8 cellular contexts compared by ENCODE assay signal in the genomic region with DNA sequence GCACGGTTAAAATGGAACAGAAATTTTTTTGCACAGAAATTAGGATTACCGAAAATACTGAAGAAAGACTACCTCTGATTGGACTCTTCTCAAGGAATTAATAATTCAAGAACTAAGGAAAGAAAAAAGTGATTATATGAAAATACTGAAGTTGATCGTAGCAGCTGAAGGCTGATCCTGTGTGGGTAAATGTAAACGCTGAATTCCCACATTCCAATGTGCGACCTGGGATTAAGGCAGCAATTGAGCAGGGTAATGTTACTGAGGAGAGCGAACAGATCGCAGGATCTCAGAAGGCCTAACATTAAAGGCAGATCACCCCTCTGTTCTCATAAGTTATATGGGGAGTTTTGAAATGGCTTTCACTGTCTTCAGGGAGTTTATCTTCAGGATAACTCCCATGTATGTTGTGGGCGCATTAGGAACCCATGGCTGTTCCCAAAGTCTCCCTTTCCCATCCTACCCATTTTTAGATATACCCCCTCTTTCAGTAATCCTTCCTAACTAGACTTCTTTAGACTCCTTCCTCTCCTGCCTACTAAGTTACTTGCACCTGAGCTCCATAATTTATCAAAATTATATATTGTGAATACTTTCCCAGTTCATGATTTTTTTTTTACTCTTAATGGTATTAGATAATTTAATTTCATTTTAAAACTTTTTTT. TPM values are rescaled to one million over a fixed set of nuclear protein-coding genes. Genes with fewer than 3 reads are reported as not detected.
DNase-seq lines count a peak whose midpoint lies in the region; ATAC-seq and TF ChIP-seq lines count a peak whose summit lies in the region.

No MANE protein-coding gene starts in this region.

- H3K9me3 Mint-ChIP-seq in neural progenitor cell: peaks cover 8% of the 10 kb centered on the region

- H3K27me3 ChIP-seq in DND-41 (ENCODE audit: insufficient read depth, low read length, poor library complexity) (no peaks in the 10 kb centered on the region), neural progenitor cell (no peaks in the 10 kb centered on the region)

- no peak for DNase-seq in DND-41
- no peak for DNase-seq in NB4 (ENCODE audit: low read depth)
- no peak for DNase-seq in coronary artery (ENCODE audit: low spot score)
- peak; percentile 52 for DNase-seq in neural progenitor cell (ENCODE audit: low spot score)
- no peak for DNase-seq in germinal center (ENCODE audit: low spot score)
- DNase-seq in NCI-H1105 (lab: John Stamatoyannopoulos, UW): no peak

- H3K4me1 ChIP-seq in DND-41 (ENCODE audit: insufficient read depth, low read length) (peaks cover 43% of the 10 kb centered on the region), neural progenitor cell (peaks cover 15% of the 10 kb centered on the region)

- no peak for ATAC-seq in DND-41 (ENCODE audit: insufficient read depth, low read depth)
- ATAC-seq in HG03342 (IDR thresholded peaks at IDR 0.05; ENCODE audit: unreplicated experiment): no peak
- no peak for ATAC-seq in HG02884 (IDR thresholded peaks at IDR 0.05; ENCODE audit: unreplicated experiment)

- peaks cover 17% of the 10 kb centered on the region for H3F3A ChIP-seq in neural progenitor cell (ENCODE audit: low read depth)

- H3K4me3 Mint-ChIP-seq in neural progenitor cell: peak overlapping the region; percentile 98

- H3K27ac ChIP-seq in DND-41 (ENCODE audit: low read length) (peak overlapping the region; percentile 96), coronary artery (no peak overlapping the region), neural progenitor cell (peak overlapping the region; percentile 92)

- peaks cover 31% of the 10 kb centered on the region for H3K36me3 Mint-ChIP-seq in neural progenitor cell

- H3K27ac Mint-ChIP-seq in neural progenitor cell: peak overlapping the region; percentile 94

- H3K4me3 ChIP-seq in DND-41 (ENCODE audit: low read depth in 1 of 2, low read length in 2 of 2): peak overlapping the region; percentile 85 to 97
- H3K4me3 ChIP-seq in NB4 (ENCODE audit: low read depth, low read length): peak overlapping the region; percentile 92
- peak overlapping the region; percentile 82 for H3K4me3 ChIP-seq in coronary artery
- peak overlapping the region; percentile 82 for H3K4me3 ChIP-seq in neural progenitor cell

- H3K9me3 ChIP-seq in DND-41 (ENCODE audit: insufficient read depth, low read length, severe bottlenecking) (no peaks in the 10 kb centered on the region), neural progenitor cell (ENCODE audit: low read depth) (peaks cover 5% of the 10 kb centered on the region)

- no peak for TF ChIP-seq POLR2A in NB4 (IDR thresholded peaks at IDR 0.05; ENCODE audit: extremely low read depth, insufficient read length)

- H3K4me2 ChIP-seq in DND-41 (ENCODE audit: insufficient read depth, low read length) (peak overlapping the region; percentile 77), neural progenitor cell (peak overlapping the region; percentile 91)

- H3K36me3 ChIP-seq in DND-41 (ENCODE audit: insufficient read depth, low read length): peaks cover 9% of the 10 kb centered on the region; the same call in 1 of the 2 replicates
- H3K36me3 ChIP-seq in neural progenitor cell: peaks cover 8% of the 10 kb centered on the region

- peak overlapping the region; percentile 94 for H3K9ac ChIP-seq in DND-41 (ENCODE audit: low read depth, low read length)
- H3K9ac ChIP-seq in neural progenitor cell: peak overlapping the region; percentile 79

- H4K20me1 ChIP-seq in DND-41 (ENCODE audit: insufficient read depth, low read length) (no peaks in the 10 kb centered on the region), neural progenitor cell (ENCODE audit: low read depth) (no peaks in the 10 kb centered on the region)

- TF ChIP-seq CTCF in DND-41 (IDR thresholded peaks at IDR 0.05; ENCODE audit: borderline replicate concordance, extremely low read depth, low read length, poor library complexity, severe bottlenecking) (no peak), NB4 (IDR thresholded peaks at IDR 0.05; ENCODE audit: low read depth, low read length) (no peak), coronary artery (IDR thresholded peaks at IDR 0.05) (no peak), neural progenitor cell (IDR thresholded peaks at IDR 0.05) (no peak)

- peaks cover 23% of the 10 kb centered on the region for H3K4me1 Mint-ChIP-seq in neural progenitor cell

- H2AFZ ChIP-seq in DND-41 (ENCODE audit: low read depth, low read length) (peak overlapping the region; percentile 100), neural progenitor cell (replicated peaks) (peak overlapping the region; percentile 80)

- no peaks in the 10 kb centered on the region for H3K27me3 Mint-ChIP-seq in neural progenitor cell (ENCODE audit: insufficient read depth, low read depth)

- H3K79me2 ChIP-seq in DND-41 (ENCODE audit: insufficient read depth, low read length) (peaks cover 50% of the 10 kb centered on the region), neural progenitor cell (ENCODE audit: low read depth) (peaks cover 43% of the 10 kb centered on the region)

RNA-seq across cellular contexts. Expression of a gene that starts 1.0 kb away (rescaled TPM):
- 60.4 and 69.3 TPM in 2 replicates for total RNA-seq in neural progenitor cell (ENCODE audit: low replicate concordance)

RNA-seq across cellular contexts. Expression of a gene that starts 28.2 kb away (rescaled TPM):
- total RNA-seq in neural progenitor cell (ENCODE audit: low replicate concordance): 3.5 and 11.7 TPM in 2 replicates

Comparison
In these comparisons a context has a peak if more than half of its experiments do, and no peak if none do; other contexts are left out.
1. H3K27ac ChIP-seq: peak in DND-41 (single experiment) and neural progenitor cell (single experiment); none in coronary artery (0 of 2).
2. Peak in every context shown above with its lines, with median percentiles within 50 percentile points of each other: H3K4me3 ChIP-seq.